Comparison of ENCODE assay signal across 12 cellular contexts in the genomic region with DNA sequence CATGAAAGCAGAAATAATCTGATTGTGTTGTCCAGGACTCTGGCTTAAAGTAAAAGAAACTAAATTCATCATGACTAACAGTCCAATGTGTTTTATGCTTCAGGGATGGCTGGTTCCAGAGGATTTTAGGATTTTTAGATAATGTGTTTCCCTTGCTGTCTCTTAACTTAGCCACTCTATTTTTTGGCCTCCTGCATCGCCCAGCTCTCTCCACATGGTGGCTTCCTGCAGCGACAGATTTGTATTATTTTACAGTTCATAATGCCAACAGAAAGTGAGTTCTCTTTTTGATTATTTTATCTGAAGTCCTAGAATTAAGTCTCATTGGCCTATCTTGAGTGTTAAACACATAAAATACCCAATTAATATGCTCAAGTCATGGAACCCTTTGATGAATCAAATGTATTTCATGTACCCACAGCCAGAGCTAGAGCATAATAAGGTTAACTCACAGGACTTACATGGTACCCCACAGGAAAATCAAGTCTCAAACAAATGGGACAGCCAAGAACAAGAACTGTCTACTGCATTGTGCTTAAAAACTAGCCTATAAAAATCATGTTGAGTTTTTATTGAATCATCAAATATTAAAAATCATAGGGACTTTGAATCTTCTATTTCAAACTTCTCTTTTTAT.
DNase-seq lines count a peak whose midpoint lies in the region; ATAC-seq and TF ChIP-seq lines count a peak whose summit lies in the region.
"Had no signal": no experiment of that assay in that cellular context is flagged by ENCODE, and none has a peak within 500 bp of the region (broad histone marks: within the 10 kb centered on the region; RNA-seq: fewer than 3 reads in every experiment).

No MANE protein-coding gene starts in this region.

- H4K20me1 ChIP-seq in DOHH2 (ENCODE audit: control insufficient read depth, insufficient read depth, low read depth, low read length): no peaks in the 10 kb centered on the region

- no peaks in the 10 kb centered on the region for H3K9me3 ChIP-seq in DOHH2 (ENCODE audit: control insufficient read depth, insufficient read depth, low read length)
- peaks cover 3% of the 10 kb centered on the region for H3K9me3 ChIP-seq in MG63
- H3K9me3 ChIP-seq in liver (ENCODE audit: control insufficient read depth in 4 of 4, low read length in 3 of 4): no peaks in the 10 kb centered on the region

- H3K27ac ChIP-seq in DOHH2 (ENCODE audit: low read depth, low read length) (no peak overlapping the region), liver (ENCODE audit: low read depth in 1 of 2, low read length in 2 of 2) (no peak overlapping the region)

- H3K4me3 ChIP-seq in DOHH2 (ENCODE audit: low read length) (no peak overlapping the region), MG63 (no peak overlapping the region), astrocyte of the cerebellum (ENCODE audit: low read depth, low read length) (no peak overlapping the region), liver (ENCODE audit: low read depth in 1 of 3, low read length in 3 of 3) (no peak overlapping the region)

- H3K9ac ChIP-seq in liver (ENCODE audit: low read depth in 1 of 2, low read length in 2 of 2): no peak overlapping the region

- H3K79me2 ChIP-seq in DOHH2 (ENCODE audit: control insufficient read depth, low read length): no peaks in the 10 kb centered on the region

- H3K27me3 ChIP-seq in DOHH2 (ENCODE audit: control insufficient read depth, low read length) (no peaks in the 10 kb centered on the region), MG63 (no peaks in the 10 kb centered on the region), liver (ENCODE audit: control insufficient read depth in 4 of 4, insufficient read depth in 4 of 4, low read length in 3 of 4) (no peaks in the 10 kb centered on the region)

- peak; percentile 55 to 60 for TF ChIP-seq RAD21 in liver (IDR thresholded peaks at IDR 0.05)

- H3K4me1 ChIP-seq in DOHH2 (ENCODE audit: control insufficient read depth, low read length) (no peaks in the 10 kb centered on the region), liver (ENCODE audit: control insufficient read depth in 4 of 4, insufficient read depth in 4 of 4, low read length in 3 of 4) (no peaks in the 10 kb centered on the region)

- H3K9me2 ChIP-seq in DOHH2 (replicated peaks; ENCODE audit: control insufficient read depth, low read length): no peaks in the 10 kb centered on the region

- in situ Hi-C loops in astrocyte of the cerebellum (cut with HindIII; ENCODE audit: low sequenced_read_pairs): no loop called here

- H3K4me2 ChIP-seq in DOHH2 (ENCODE audit: low read length): no peak overlapping the region

- TF ChIP-seq CTCF in DOHH2 (IDR thresholded peaks at IDR 0.05; ENCODE audit: low read depth, low read length, poor library complexity, severe bottlenecking) (peak; percentile 40), astrocyte of the cerebellum (IDR thresholded peaks at IDR 0.05; ENCODE audit: low read depth, low read length, missing control alignments) (peak; percentile 60), liver (IDR thresholded peaks at IDR 0.05; ENCODE audit: low read depth, low read length, missing input control) (peak; percentile 45)

- H3K36me3 ChIP-seq in DOHH2 (ENCODE audit: control insufficient read depth, low read length) (no peaks in the 10 kb centered on the region), MG63 (no peaks in the 10 kb centered on the region), liver (ENCODE audit: control insufficient read depth in 4 of 4, insufficient read depth in 3 of 4, low read depth in 1 of 4, low read length in 3 of 4) (no peaks in the 10 kb centered on the region)

- H3F3A ChIP-seq in DOHH2 (ENCODE audit: control insufficient read depth, insufficient read depth): no peaks in the 10 kb centered on the region

- 36% methylated on average over 2 of the region's 2 CpGs for WGBS in liver

- peak; percentile 19 for DNase-seq in MG63
- no peak for DNase-seq in astrocyte of the cerebellum (ENCODE audit: low read depth)
- DNase-seq in DMS53 treated with DMSO at 0.1 percent for 48 hours (lab: John Stamatoyannopoulos, UW; ENCODE audit: unreplicated experiment): no peak
- DNase-seq: activated CD4-positive, CD25-positive, alpha-beta regulatory T cell treated with anti-CD3 and anti-CD28 coated beads, Interleukin-2, amount 50 U/mL, for 72 hours; activated T-cell treated with anti-CD3 and anti-CD28 coated beads, Interleukin-2, amount 50 U/mL, for 24 hours; mesenchymal stem cell; NCI-H446 treated with DMSO at 0.1 percent for 48 hours had no signal

- ATAC-seq in HG03439 (IDR thresholded peaks at IDR 0.05; ENCODE audit: unreplicated experiment): no peak
- ATAC-seq in HG03025 (IDR thresholded peaks at IDR 0.05; ENCODE audit: low FRiP score, unreplicated experiment): no peak
- ATAC-seq in HG02973 (IDR thresholded peaks at IDR 0.05; ENCODE audit: unreplicated experiment): no peak

TF ChIP-seq in liver, 16 proteins besides CTCF, POLR2A, EP300 and RAD21:
- TF ChIP-seq GABPA (IDR thresholded peaks at IDR 0.05 in 1 of 2, conservative IDR thresholded peaks at IDR 0.05 in 1 of 2) (no peak), TAF1 (conservative IDR thresholded peaks at IDR 0.05) (no peak), MAX (IDR thresholded peaks at IDR 0.05) (no peak), RXRA (IDR thresholded peaks at IDR 0.05) (no peak)
- TF ChIP-seq, protein P1, sequence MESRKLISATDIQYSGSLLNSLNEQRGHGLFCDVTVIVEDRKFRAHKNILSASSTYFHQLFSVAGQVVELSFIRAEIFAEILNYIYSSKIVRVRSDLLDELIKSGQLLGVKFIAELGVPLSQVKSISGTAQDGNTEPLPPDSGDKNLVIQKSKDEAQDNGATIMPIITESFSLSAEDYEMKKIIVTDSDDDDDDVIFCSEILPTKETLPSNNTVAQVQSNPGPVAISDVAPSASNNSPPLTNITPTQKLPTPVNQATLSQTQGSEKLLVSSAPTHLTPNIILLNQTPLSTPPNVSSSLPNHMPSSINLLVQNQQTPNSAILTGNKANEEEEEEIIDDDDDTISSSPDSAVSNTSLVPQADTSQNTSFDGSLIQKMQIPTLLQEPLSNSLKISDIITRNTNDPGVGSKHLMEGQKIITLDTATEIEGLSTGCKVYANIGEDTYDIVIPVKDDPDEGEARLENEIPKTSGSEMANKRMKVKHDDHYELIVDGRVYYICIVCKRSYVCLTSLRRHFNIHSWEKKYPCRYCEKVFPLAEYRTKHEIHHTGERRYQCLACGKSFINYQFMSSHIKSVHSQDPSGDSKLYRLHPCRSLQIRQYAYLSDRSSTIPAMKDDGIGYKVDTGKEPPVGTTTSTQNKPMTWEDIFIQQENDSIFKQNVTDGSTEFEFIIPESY (IDR thresholded peaks at IDR 0.05): no peak
